In the genomic region with DNA sequence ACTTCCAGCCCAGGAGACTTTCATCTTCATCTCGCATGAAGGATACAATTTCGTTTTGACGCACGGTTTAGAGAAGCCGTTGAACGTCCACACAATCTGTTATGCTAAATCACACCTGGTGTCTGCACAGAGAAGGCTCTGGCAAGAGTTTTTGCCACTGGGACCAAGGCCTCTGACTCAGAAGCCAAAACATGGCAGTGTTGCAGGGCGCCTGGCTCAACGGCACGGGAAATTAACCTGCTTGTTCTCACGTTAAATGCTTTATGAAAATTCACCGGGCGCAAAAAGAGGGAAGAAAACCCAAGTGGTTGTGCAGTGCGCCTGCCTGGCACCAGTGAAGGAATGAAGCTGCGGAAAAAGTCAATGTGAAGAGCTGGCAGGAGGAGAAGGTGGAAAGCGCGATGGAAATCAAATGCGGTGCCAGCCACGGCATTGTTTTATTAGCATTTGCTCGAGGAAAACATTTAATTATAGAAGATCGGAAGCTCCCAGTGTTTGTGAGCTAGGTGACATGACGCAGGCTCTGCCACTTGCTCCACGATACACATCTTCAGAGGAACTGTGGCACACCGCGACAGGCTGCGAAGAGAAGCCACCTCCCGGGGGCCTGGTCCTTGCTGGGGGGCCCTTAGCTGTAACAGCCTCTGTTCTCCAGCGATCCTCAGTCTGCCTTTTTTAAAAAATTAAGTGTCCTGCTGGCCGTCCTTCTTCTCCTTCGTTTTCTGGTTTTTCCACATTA, we compare ENCODE assay signal across 27 cellular contexts.
"Had no signal": no experiment of that assay in that cellular context is flagged by ENCODE, and none has a peak within 500 bp of the region (broad histone marks: within the 10 kb centered on the region; RNA-seq: fewer than 3 reads in every experiment).

No MANE protein-coding gene starts in this region.

- H3K4me3 Mint-ChIP-seq: activated B cell treated with CpG ODN at 0.5 μM for 24 hours; activated CD8-positive, alpha-beta memory T cell treated with anti-CD3 and anti-CD28 coated beads, Interleukin-2, amount 10 ng/mL, durations not matched to agents 7 days and 5 days; activated CD8-positive, alpha-beta T cell treated with anti-CD3 and anti-CD28 coated beads, Interleukin-2, amount 10 ng/mL, durations not matched to agents 7 days and 5 days; activated naive CD4-positive, alpha-beta T cell treated with anti-CD3 and anti-CD28 coated beads, Interleukin-2, amount 50 U/mL, for 24 hours; nephron; stimulated activated memory B cell treated with anti-CD40 and anti-IgM and Interleukin-4, amounts not matched to agents 10 μg/mL and 1 μg/mL and 100 μg/mL, for 72 hours; stimulated activated naive CD8-positive, alpha-beta T cell treated with anti-CD3 and anti-CD28 coated beads, Interleukin-15, amount 100 ng/mL, for 72 hours; type B pancreatic cell had no signal

- H3K4me3 ChIP-seq: breast epithelium, esophagus muscularis mucosa, right atrium auricular region, smooth muscle cell, uterus had no signal

- H3K27me3 Mint-ChIP-seq: activated CD8-positive, alpha-beta memory T cell treated with anti-CD3 and anti-CD28 coated beads, Interleukin-2, amount 10 ng/mL, durations not matched to agents 7 days and 5 days; activated naive CD4-positive, alpha-beta T cell treated with anti-CD3 and anti-CD28 coated beads, Interleukin-2, amount 50 U/mL, for 24 hours; stimulated activated memory B cell treated with anti-CD40 and anti-IgM and Interleukin-4, amounts not matched to agents 10 μg/mL and 1 μg/mL and 100 μg/mL, for 72 hours; stimulated activated naive CD8-positive, alpha-beta T cell treated with anti-CD3 and anti-CD28 coated beads, Interleukin-15, amount 100 ng/mL, for 72 hours had no signal

- H3K27ac Mint-ChIP-seq: activated B cell treated with CpG ODN at 0.5 μM for 24 hours; activated CD8-positive, alpha-beta memory T cell treated with anti-CD3 and anti-CD28 coated beads, Interleukin-2, amount 10 ng/mL, durations not matched to agents 7 days and 5 days; activated CD8-positive, alpha-beta T cell treated with anti-CD3 and anti-CD28 coated beads, Interleukin-2, amount 10 ng/mL, durations not matched to agents 7 days and 5 days; activated naive CD4-positive, alpha-beta T cell treated with anti-CD3 and anti-CD28 coated beads, Interleukin-2, amount 50 U/mL, for 24 hours; activated T-helper 2 cell treated with anti-CD3 and anti-CD28 coated beads, Interferon-gamma antibody, Interleukin-2, Interleukin-4, amounts not matched to agents 10 μg/mL and 5 μg/mL and 100 μg/mL, durations not matched to agents 14 hours and 24 hours and 36 hours; nephron; stimulated activated memory B cell treated with anti-CD40 and anti-IgM and Interleukin-4, amounts not matched to agents 10 μg/mL and 1 μg/mL and 100 μg/mL, for 72 hours; stimulated activated naive CD8-positive, alpha-beta T cell treated with anti-CD3 and anti-CD28 coated beads, Interleukin-15, amount 100 ng/mL, for 72 hours; type B pancreatic cell had no signal

- H3K27me3 ChIP-seq: breast epithelium, esophagus muscularis mucosa, foreskin keratinocyte, right atrium auricular region, uterus had no signal

- H3K27ac ChIP-seq: breast epithelium, esophagus muscularis mucosa, foreskin keratinocyte, right atrium auricular region, uterus had no signal

- H3K9me3 ChIP-seq: breast epithelium, esophagus muscularis mucosa, right atrium auricular region, uterus had no signal

- FAIRE-seq: colon, keratinocyte had no signal

- H3K9me3 Mint-ChIP-seq: activated B cell treated with CpG ODN at 0.5 μM for 24 hours; activated naive CD4-positive, alpha-beta T cell treated with anti-CD3 and anti-CD28 coated beads, Interleukin-2, amount 50 U/mL, for 24 hours; activated T-helper 2 cell treated with anti-CD3 and anti-CD28 coated beads, Interferon-gamma antibody, Interleukin-2, Interleukin-4, amounts not matched to agents 10 μg/mL and 5 μg/mL and 100 μg/mL, durations not matched to agents 14 hours and 24 hours and 36 hours; nephron; stimulated activated memory B cell treated with anti-CD40 and anti-IgM and Interleukin-4, amounts not matched to agents 10 μg/mL and 1 μg/mL and 100 μg/mL, for 72 hours; stimulated activated naive CD8-positive, alpha-beta T cell treated with anti-CD3 and anti-CD28 coated beads, Interleukin-15, amount 100 ng/mL, for 72 hours; type B pancreatic cell had no signal

- H3K36me3 Mint-ChIP-seq: activated CD8-positive, alpha-beta memory T cell treated with anti-CD3 and anti-CD28 coated beads, Interleukin-2, amount 10 ng/mL, durations not matched to agents 7 days and 5 days; type B pancreatic cell had no signal

- H3K4me1 ChIP-seq: breast epithelium, esophagus muscularis mucosa, foreskin keratinocyte, right atrium auricular region, uterus had no signal

- H3K4me1 Mint-ChIP-seq: activated B cell treated with CpG ODN at 0.5 μM for 24 hours; activated CD8-positive, alpha-beta memory T cell treated with anti-CD3 and anti-CD28 coated beads, Interleukin-2, amount 10 ng/mL, durations not matched to agents 7 days and 5 days; activated naive CD4-positive, alpha-beta T cell treated with anti-CD3 and anti-CD28 coated beads, Interleukin-2, amount 50 U/mL, for 24 hours; nephron; stimulated activated memory B cell treated with anti-CD40 and anti-IgM and Interleukin-4, amounts not matched to agents 10 μg/mL and 1 μg/mL and 100 μg/mL, for 72 hours; stimulated activated naive CD8-positive, alpha-beta T cell treated with anti-CD3 and anti-CD28 coated beads, Interleukin-15, amount 100 ng/mL, for 72 hours had no signal

- H3K4me2 ChIP-seq: smooth muscle cell had no signal

- H3K36me3 ChIP-seq: breast epithelium, esophagus muscularis mucosa, right atrium auricular region, uterus had no signal

- ATAC-seq: activated CD8-positive, alpha-beta memory T cell treated with anti-CD3 and anti-CD28 coated beads, Interleukin-2, amount 10 ng/mL, durations not matched to agents 7 days and 5 days; activated CD8-positive, alpha-beta T cell treated with anti-CD3 and anti-CD28 coated beads, Interleukin-2, amount 10 ng/mL, durations not matched to agents 7 days and 5 days; foreskin keratinocyte; left cardiac atrium; left ventricle myocardium superior; stimulated activated memory B cell treated with anti-CD40 and anti-IgM and Interleukin-4, amounts not matched to agents 10 μg/mL and 1 μg/mL and 100 μg/mL, for 72 hours; stimulated activated naive CD8-positive, alpha-beta T cell treated with anti-CD3 and anti-CD28 coated beads, Interleukin-15, amount 100 ng/mL, for 72 hours had no signal

- DNase-seq: activated B cell treated with CpG ODN at 0.5 μM for 24 hours; activated CD8-positive, alpha-beta memory T cell treated with anti-CD3 and anti-CD28 coated beads, Interleukin-2, amount 10 ng/mL, durations not matched to agents 7 days and 5 days; activated CD8-positive, alpha-beta T cell treated with anti-CD3 and anti-CD28 coated beads, Interleukin-2, amount 10 ng/mL, durations not matched to agents 7 days and 5 days; activated T-cell treated with anti-CD3 and anti-CD28 coated beads, Interleukin-2, amount 50 U/mL, for 48 hours; central memory CD4-positive, alpha-beta T cell; dermis blood vessel endothelial cell; effector CD4-positive, alpha-beta T cell; foreskin keratinocyte; left cardiac atrium; left ventricle myocardium superior; stimulated activated CD4-positive, alpha-beta T cell treated with anti-CD3 and anti-CD28 coated beads, Interleukin-1b, Interleukin-23, amount 100 ng/mL, for 48 hours; stimulated activated CD4-positive, alpha-beta T cell treated with anti-CD3 and anti-CD28 coated beads, Interleukin-4, amount 100 ng/mL, for 4 hours; stimulated activated CD8-positive, alpha-beta memory T cell treated with anti-CD3 and anti-CD28 coated beads, Interleukin-4, amount 100 ng/mL, for 48 hours; stimulated activated naive CD8-positive, alpha-beta T cell treated with anti-CD3 and anti-CD28 coated beads, Interleukin-15, amount 100 ng/mL, for 72 hours; T-helper 9 cell; uterus had no signal
